Comparison of ENCODE assay signal across 1 cellular context in genomic region chr1:85584264-85584781, GRCh38.
TF ChIP-seq lines count a peak whose summit lies in the region.

No MANE protein-coding gene starts in this region.

TF ChIP-seq in HepG2, 621 proteins besides CTCF, POLR2A, EP300 and RAD21 (continued from another document):
- TF ChIP-seq PAXIP1 (CRISPR knock-in tag; conservative IDR thresholded peaks at IDR 0.05), result no peak
- no peak for TF ChIP-seq FOXC1 (CRISPR knock-in tag; IDR thresholded peaks at IDR 0.05; ENCODE audit: borderline replicate concordance)
- TF ChIP-seq TRIM22 (IDR thresholded peaks at IDR 0.05), result no peak
- no peak for TF ChIP-seq NFAT5 (CRISPR knock-in tag; IDR thresholded peaks at IDR 0.05)
- TF ChIP-seq ZBTB7B (CRISPR knock-in tag; IDR thresholded peaks at IDR 0.05), result no peak
- TF ChIP-seq FOXA1 (IDR thresholded peaks at IDR 0.05), result no peak
- 0 out of 2 replicates have a peak, but pooled peaks have one; percentile 44 for TF ChIP-seq FOXA1 (CRISPR knock-in tag; IDR thresholded peaks at IDR 0.05)
- TF ChIP-seq FOXP4 (CRISPR knock-in tag; IDR thresholded peaks at IDR 0.05), result 0 out of 2 replicates have a peak, but pooled peaks have one; percentile 23
- TF ChIP-seq ZNF567 (CRISPR knock-in tag; IDR thresholded peaks at IDR 0.05; ENCODE audit: borderline replicate concordance), result no peak
- TF ChIP-seq CENPT (CRISPR knock-in tag; IDR thresholded peaks at IDR 0.05; ENCODE audit: low read depth), result no peak
- peak; percentile 66 for TF ChIP-seq FOXA3 (CRISPR knock-in tag; IDR thresholded peaks at IDR 0.05)
- no peak for TF ChIP-seq IRF1 (CRISPR knock-in tag; IDR thresholded peaks at IDR 0.05; ENCODE audit: low read depth)
- TF ChIP-seq ATF6 (CRISPR knock-in tag; conservative IDR thresholded peaks at IDR 0.05), result no peak
- TF ChIP-seq CHD2 (IDR thresholded peaks at IDR 0.05; ENCODE audit: low read depth, low read length), result peak; percentile 61; the same call in 1 of the 2 replicates
- TF ChIP-seq ARNTL (CRISPR knock-in tag; IDR thresholded peaks at IDR 0.05), result no peak
- no peak for TF ChIP-seq MLXIP (CRISPR knock-in tag; IDR thresholded peaks at IDR 0.05; ENCODE audit: borderline replicate concordance)
- no peak for TF ChIP-seq ZNF124 (CRISPR knock-in tag; IDR thresholded peaks at IDR 0.05)
